9 cellular contexts compared by ENCODE assay signal in genomic region chr14:44960146-44960545, GRCh38. TPM values are rescaled to one million over a fixed set of nuclear protein-coding genes. Genes with fewer than 3 reads are reported as not detected.
DNase-seq lines count a peak whose midpoint lies in the region; ATAC-seq, FAIRE-seq and TF ChIP-seq lines count a peak whose summit lies in the region.
"Had no signal": no experiment of that assay in that cellular context is flagged by ENCODE, and none has a peak within 500 bp of the region (broad histone marks: within the 10 kb centered on the region; RNA-seq: fewer than 3 reads in every experiment).

No MANE protein-coding gene starts in this region.

- intact Hi-C loops in activated CD4-positive, alpha-beta T cell treated with anti-CD3 and anti-CD28 coated beads, Interleukin-2, amount 10 ng/mL, durations not matched to agents 24 days and 14 days (cut with micrococcal nuclease): loop anchor here (5.0 kb wide), 1 partner anchor 48 kb away; no protein-coding TSS in a partner anchor
- intact Hi-C loops in Panc1 (cut with micrococcal nuclease; ENCODE audit: unreplicated experiment): loop anchor here (10.0 kb wide), 1 partner anchor 175 kb away; the partner anchor contains the start of genes FANCM and FKBP3

- peaks cover 35% of the 10 kb centered on the region for H3K4me1 Mint-ChIP-seq in activated CD4-positive, alpha-beta T cell treated with anti-CD3 and anti-CD28 coated beads, Interleukin-2, amount 10 ng/mL, durations not matched to agents 24 days and 14 days

- peaks cover 8% of the 10 kb centered on the region for H3K36me3 Mint-ChIP-seq in activated CD4-positive, alpha-beta T cell treated with anti-CD3 and anti-CD28 coated beads, Interleukin-2, amount 10 ng/mL, durations not matched to agents 24 days and 14 days (ENCODE audit: low read depth)

- H3K27ac Mint-ChIP-seq in activated CD4-positive, alpha-beta T cell treated with anti-CD3 and anti-CD28 coated beads, Interleukin-2, amount 10 ng/mL, durations not matched to agents 24 days and 14 days: peak overlapping the region; percentile 68

- ATAC-seq in Panc1 (no peak), GM19452 (IDR thresholded peaks at IDR 0.05; ENCODE audit: unreplicated experiment) (no peak)

- H3K9me3 Mint-ChIP-seq in activated CD4-positive, alpha-beta T cell treated with anti-CD3 and anti-CD28 coated beads, Interleukin-2, amount 10 ng/mL, durations not matched to agents 24 days and 14 days: no peaks in the 10 kb centered on the region

- no peak for FAIRE-seq in small intestine (lab: Jason Lieb, UNC)

- H3K27ac ChIP-seq in Panc1 (ENCODE audit: low read length) (peak overlapping the region; percentile 81), small intestine (ENCODE audit: low read depth in 1 of 2, low read length in 1 of 2) (no peak overlapping the region)

- H3K4me1 ChIP-seq in Panc1 (ENCODE audit: control insufficient read depth, insufficient read depth, low read length) (peaks cover 9% of the 10 kb centered on the region; the same call in 1 of the 2 replicates), small intestine (ENCODE audit: control insufficient read depth in 2 of 2, insufficient read depth in 1 of 2, low read depth in 1 of 2, low read length in 1 of 2) (peaks cover 0 to 14% of the 10 kb centered on the region in 2 donors)

- WGBS in small intestine, 3 donors: 21 to 37% (median 32%) methylated on average over 2 of the region's 2 CpGs

- no peak for TF ChIP-seq CTCF in Panc1 (IDR thresholded peaks at IDR 0.05)
- no peak for TF ChIP-seq CTCF in fibroblast of pulmonary artery (IDR thresholded peaks at IDR 0.05; ENCODE audit: low read length, missing control alignments)

- no peak overlapping the region for H3K4me3 Mint-ChIP-seq in activated CD4-positive, alpha-beta T cell treated with anti-CD3 and anti-CD28 coated beads, Interleukin-2, amount 10 ng/mL, durations not matched to agents 24 days and 14 days

- POLR2A ChIA-PET in Panc1 (lab: Charles Lee): no interaction called here

- no peaks in the 10 kb centered on the region for H3K27me3 ChIP-seq in Panc1 (ENCODE audit: control insufficient read depth, insufficient read depth, low read length)
- H3K27me3 ChIP-seq in small intestine (ENCODE audit: control insufficient read depth in 2 of 2, insufficient read depth in 2 of 2, low read length in 2 of 2): no peaks in the 10 kb centered on the region

- H3K4me3 ChIP-seq in Panc1 (ENCODE audit: low read depth in 2 of 2, low read length in 2 of 2): peak overlapping the region; percentile 77 to 93
- H3K4me3 ChIP-seq in fibroblast of pulmonary artery (replicated peaks; ENCODE audit: low read depth, low read length): peak overlapping the region; percentile 87
- H3K4me3 ChIP-seq in small intestine (ENCODE audit: low read depth in 1 of 2, low read length in 2 of 2): peak overlapping the region in 1 of 2 donors; percentile 75

- H3K36me3 ChIP-seq in Panc1 (ENCODE audit: control insufficient read depth, insufficient read depth, low read length): peaks cover 7% of the 10 kb centered on the region
- no peaks in the 10 kb centered on the region for H3K36me3 ChIP-seq in small intestine (ENCODE audit: control insufficient read depth in 2 of 2, insufficient read depth in 2 of 2, low read length in 2 of 2)

- CTCF ChIA-PET in Panc1 (lab: Charles Lee): no interaction called here

- DNase-seq in activated CD4-positive, alpha-beta T cell treated with anti-CD3 and anti-CD28 coated beads, Interleukin-2, amount 10 ng/mL, durations not matched to agents 24 days and 14 days: no peak
- no peak for DNase-seq in activated CD4-positive, alpha-beta T cell treated with anti-CD3 and anti-CD28 coated beads, Interleukin-2, amount 50 U/mL, for 4 hours
- DNase-seq in Panc1 (ENCODE audit: low read depth, low spot score): no peak
- peak; percentile 7 for DNase-seq in fibroblast of pulmonary artery (ENCODE audit: low read depth)
- peak; percentile 9 for DNase-seq in small intestine
- no peak for DNase-seq in NCI-H345 treated with DMSO at 0.1 percent for 48 hours (lab: John Stamatoyannopoulos, UW; ENCODE audit: unreplicated experiment)
- no peak for DNase-seq in NCI-H510A treated with DMSO at 0.1 percent for 48 hours (lab: John Stamatoyannopoulos, UW)
- DNase-seq: activated CD4-positive, alpha-beta T cell treated with anti-CD3 and anti-CD28 coated beads for 4 hours had no signal

- in situ Hi-C loops in Panc1 (cut with HindIII; ENCODE audit: low pct_unique_long_range_greater_than_20kb, low sequenced_read_pairs): no loop called here

- BruUV-seq in Panc1 (replicated peaks; lab: Mats Ljungman, UMichigan): no TSS peak

- H3K9me3 ChIP-seq in Panc1 (ENCODE audit: control insufficient read depth, insufficient read depth, low read depth, low read length): no peaks in the 10 kb centered on the region
- H3K9me3 ChIP-seq in small intestine (ENCODE audit: control insufficient read depth, low read depth): no peaks in the 10 kb centered on the region

- H3K27me3 Mint-ChIP-seq in activated CD4-positive, alpha-beta T cell treated with anti-CD3 and anti-CD28 coated beads, Interleukin-2, amount 10 ng/mL, durations not matched to agents 24 days and 14 days: no peaks in the 10 kb centered on the region

RNA-seq across cellular contexts. Expression of gene KLHL28, which starts 1.6 kb away (rescaled TPM):
- total RNA-seq in activated CD4-positive, alpha-beta T cell treated with anti-CD3 and anti-CD28 coated beads, Interleukin-2, amount 10 ng/mL, durations not matched to agents 24 days and 14 days: 14.7 and 14.9 TPM in 2 replicates
- total RNA-seq in Panc1 (2021; ENCODE audit: unreplicated experiment): 7.2 TPM
- polyA plus RNA-seq in Panc1 (2012; ENCODE audit: insufficient read length): 3.0 TPM
- 1 to 10 TPM; 2.7 to 3.4 (median 2.7) TPM for polyA plus RNA-seq in small intestine

RNA-seq across cellular contexts. Expression of gene TOGARAM1, which starts 1.8 kb away (rescaled TPM):
- total RNA-seq in activated CD4-positive, alpha-beta T cell treated with anti-CD3 and anti-CD28 coated beads, Interleukin-2, amount 10 ng/mL, durations not matched to agents 24 days and 14 days: 7.6 and 7.9 TPM in 2 replicates
- total RNA-seq in Panc1 (2021; ENCODE audit: unreplicated experiment): 11.6 TPM
- polyA plus RNA-seq in Panc1 (2012; ENCODE audit: insufficient read length): 3.6 TPM
- polyA plus RNA-seq in small intestine: 10 to 100 TPM in 1 of 3 donors, 1 to 10 TPM in 2; 2.4 to 11.0 (median 4.8) TPM

Comparison
In these comparisons a context has a peak if more than half of its experiments do, and no peak if none do; other contexts are left out.
1. DNase-seq: peak in fibroblast of pulmonary artery (single experiment) and small intestine (single experiment); none in activated CD4-positive, alpha-beta T cell treated with anti-CD3 and anti-CD28 coated beads, Interleukin-2, amount 10 ng/mL, durations not matched to agents 24 days and 14 days (single experiment), activated CD4-positive, alpha-beta T cell treated with anti-CD3 and anti-CD28 coated beads, Interleukin-2, amount 50 U/mL, for 4 hours (0 of 2), Panc1 (single experiment), NCI-H345 treated with DMSO at 0.1 percent for 48 hours (single experiment) and NCI-H510A treated with DMSO at 0.1 percent for 48 hours (single experiment).